Comparison of ENCODE assay signal across 4 cellular contexts in genomic region chr11:14182833-14183340, GRCh38.
"Had no signal": no experiment of that assay in that cellular context is flagged by ENCODE, and none has a peak within 500 bp of the region (broad histone marks: within the 10 kb centered on the region; RNA-seq: fewer than 3 reads in every experiment).

No MANE protein-coding gene starts in this region.

- DNase-seq: H9, HCEC 1CT, IMR-90 had no signal

- ATAC-seq: GM23338 had no signal

- H3K4me3 ChIP-seq: GM23338 had no signal
